34 cellular contexts compared by ENCODE assay signal in the genomic region with DNA sequence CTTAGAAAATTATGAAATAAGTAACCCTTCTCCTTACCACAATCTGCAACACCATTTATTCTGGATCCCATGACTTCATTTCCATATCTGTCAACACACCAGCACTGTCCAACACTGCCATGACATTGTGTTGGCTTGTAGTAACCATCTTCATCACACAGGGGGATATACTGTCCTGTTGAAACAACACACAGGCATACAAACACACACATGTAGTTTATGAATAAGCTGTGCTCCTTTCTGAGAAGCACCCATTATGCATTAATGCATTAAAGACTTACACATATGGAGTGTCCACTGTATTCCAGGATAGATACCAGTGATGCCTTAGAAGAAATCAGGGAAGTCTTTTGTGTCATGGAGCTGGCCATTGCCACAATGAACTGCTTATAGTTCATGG.
"Had no signal": no experiment of that assay in that cellular context is flagged by ENCODE, and none has a peak within 500 bp of the region (broad histone marks: within the 10 kb centered on the region; RNA-seq: fewer than 3 reads in every experiment).

No MANE protein-coding gene starts in this region.

- H3K36me3 ChIP-seq: MG63 had no signal

- H3K27me3 ChIP-seq: MG63 had no signal

- H3K4me3 ChIP-seq: MG63 had no signal

- DNase-seq: Karpas-422, Kasumi-1, MG63, MM.1S, MV-4-11, NCI-H1048, NCI-H1092, NCI-H1092 treated with DMSO at 0.1 percent for 48 hours, NCI-H1105, NCI-H1105 treated with DMSO at 0.1 percent for 48 hours, NCI-H1417, NCI-H1417 treated with DMSO at 0.1 percent for 48 hours, NCI-H1436, NCI-H1436 treated with DMSO at 0.1 percent for 48 hours, NCI-H146, NCI-H1694, NCI-H1694 treated with DMSO at 0.1 percent for 48 hours, NCI-H187, NCI-H187 treated with DMSO at 0.1 percent for 48 hours, NCI-H1930, NCI-H2029, NCI-H2029 treated with DMSO at 0.1 percent for 48 hours, NCI-H2081, NCI-H2081 treated with DMSO at 0.1 percent for 48 hours, NCI-H2107, NCI-H2171, NCI-H2171 treated with DMSO at 0.1 percent for 48 hours, NCI-H2227 treated with DMSO at 0.1 percent for 48 hours, NCI-H226, NCI-H345, NCI-H446, NCI-H446 treated with DMSO at 0.1 percent for 48 hours, NCI-H510A, NCI-H510A treated with DMSO at 0.1 percent for 48 hours had no signal
